ENCODE assay signal across 7 cellular contexts in genomic region chr11:85941380-85941973, GRCh38.
DNase-seq lines count a peak whose midpoint lies in the region; ATAC-seq and TF ChIP-seq lines count a peak whose summit lies in the region.

No MANE protein-coding gene starts in this region.

- H3K36me3 ChIP-seq in ascending aorta (no peaks in the 10 kb centered on the region), hepatocyte (replicated peaks; ENCODE audit: insufficient read depth, low read depth) (no peaks in the 10 kb centered on the region), spleen (no peaks in the 10 kb centered on the region)

- H3K4me3 ChIP-seq in ascending aorta (no peak overlapping the region), hepatocyte (no peak overlapping the region), spleen (no peak overlapping the region)

- TF ChIP-seq CTCF in GM12872 (IDR thresholded peaks at IDR 0.05; ENCODE audit: insufficient read depth, low read depth, low read length): peak; percentile 79
- peak; percentile 67 to 73 (median 70) for TF ChIP-seq CTCF in ascending aorta (IDR thresholded peaks at IDR 0.05)
- peak; percentile 50 for TF ChIP-seq CTCF in hepatocyte (IDR thresholded peaks at IDR 0.05; ENCODE audit: poor library complexity)
- TF ChIP-seq CTCF in spleen (IDR thresholded peaks at IDR 0.05 in 8 of 11, conservative IDR thresholded peaks at IDR 0.05 in 3 of 11): peak in 10 of 11 experiments; percentile 19 to 78 (median 64)

- H3K27me3 ChIP-seq in ascending aorta (no peaks in the 10 kb centered on the region), hepatocyte (no peaks in the 10 kb centered on the region), spleen (replicated peaks in 1 of 7) (no peaks in the 10 kb centered on the region)

- H3K27ac ChIP-seq in ascending aorta (no peak overlapping the region), hepatocyte (no peak overlapping the region), spleen (no peak overlapping the region)

- no peak overlapping the region for H3K4me2 ChIP-seq in hepatocyte

- no peaks in the 10 kb centered on the region for H3K9me2 ChIP-seq in hepatocyte (replicated peaks; ENCODE audit: insufficient read depth)

- ATAC-seq in HG02870 (IDR thresholded peaks at IDR 0.05; ENCODE audit: unreplicated experiment) (peak; percentile 69), GM18517 (IDR thresholded peaks at IDR 0.05; ENCODE audit: unreplicated experiment) (no peak)

- H3K4me1 ChIP-seq in ascending aorta (peaks cover 0 to 3% of the 10 kb centered on the region in 2 donors), hepatocyte (ENCODE audit: insufficient read depth) (no peaks in the 10 kb centered on the region), spleen (peaks cover 0 to 17% (median 7%) of the 10 kb centered on the region in 6 donors)

- H3K9me3 ChIP-seq in ascending aorta (no peaks in the 10 kb centered on the region), hepatocyte (ENCODE audit: low read depth) (no peaks in the 10 kb centered on the region), spleen (peaks cover 0 to 14% (median 4%) of the 10 kb centered on the region in 8 donors)

- H2AFZ ChIP-seq in hepatocyte: no peak overlapping the region

- 51% methylated on average over 6 of the region's 6 CpGs for WGBS in hepatocyte (ENCODE audit: low lambda C conversion rate, missing lambda C conversion rate)
- 35 to 72% (median 44%) methylated on average over 5 to 6 of the region's 6 CpGs for WGBS in spleen, 5 donors

- H3K79me2 ChIP-seq in hepatocyte: no peaks in the 10 kb centered on the region

- TF ChIP-seq POLR2A in spleen (IDR thresholded peaks at IDR 0.05): no peak

- intact Hi-C loops in ascending aorta (cut with DNase I) (loop anchor here (2.0 to 5.0 kb wide), 3 partner anchors 261 to 351 kb away; no protein-coding TSS in a partner anchor), spleen (cut with DNase I; ENCODE audit: low total_unique reads) (loop anchor here (5.0 kb wide), 1 partner anchor 276 kb away; no protein-coding TSS in a partner anchor)

- DNase-seq in NCI-H748 treated with DMSO at 0.1 percent for 48 hours (lab: John Stamatoyannopoulos, UW) (peak; percentile 26), ascending aorta (ENCODE audit: low spot score in 2 of 2) (peak in 1 of 2 donors; percentile 74), hepatocyte (ENCODE audit: low spot score) (peak; percentile 53), spleen (no peak)

- H4K20me1 ChIP-seq in hepatocyte (ENCODE audit: insufficient read depth, poor library complexity, severe bottlenecking): no peaks in the 10 kb centered on the region
